Comparison of ENCODE assay signal across 22 cellular contexts in genomic region chr1:174710868-174711845, GRCh38.
"Had no signal": no experiment of that assay in that cellular context is flagged by ENCODE, and none has a peak within 500 bp of the region (broad histone marks: within the 10 kb centered on the region; RNA-seq: fewer than 3 reads in every experiment).

No MANE protein-coding gene starts in this region.

- H3K79me2 ChIP-seq: hepatocyte had no signal

- H3K27ac Mint-ChIP-seq: memory B cell; naive thymus-derived CD8-positive, alpha-beta T cell; progenitor cell of endocrine pancreas; stimulated activated effector memory CD8-positive, alpha-beta T cell treated with anti-CD3 and anti-CD28 coated beads, Interleukin-12 subunit alpha, Interleukin-12 subunit beta, amount 100 ng/mL, for 72 hours had no signal

- H2AFZ ChIP-seq: hepatocyte had no signal

- H3K4me3 ChIP-seq: heart right ventricle, hepatocyte, ovary, right atrium auricular region, skin epidermis, stomach, thyroid gland, transverse colon, upper lobe of left lung had no signal

- H3K36me3 ChIP-seq: ovary, right atrium auricular region, thyroid gland, transverse colon had no signal

- DNase-seq: heart right ventricle; islet precursor cell; kidney glomerular epithelial cell; left cardiac atrium; ovary; stimulated activated CD4-positive, alpha-beta T cell treated with anti-CD3 and anti-CD28 coated beads, Interleukin-4, amount 100 ng/mL, for 24 hours; stimulated activated naive CD4-positive, alpha-beta T cell; stomach; thyroid gland; transverse colon had no signal

- H3K4me3 Mint-ChIP-seq: memory B cell; stimulated activated effector memory CD8-positive, alpha-beta T cell treated with anti-CD3 and anti-CD28 coated beads, Interleukin-12 subunit alpha, Interleukin-12 subunit beta, amount 100 ng/mL, for 72 hours had no signal

- H3K9me3 ChIP-seq: ovary, right atrium auricular region, stomach, testis, thyroid gland, transverse colon, upper lobe of left lung had no signal

- H3K4me1 ChIP-seq: stomach, testis, thyroid gland, transverse colon, upper lobe of left lung had no signal

- H3K4me1 Mint-ChIP-seq: memory B cell; stimulated activated effector memory CD8-positive, alpha-beta T cell treated with anti-CD3 and anti-CD28 coated beads, Interleukin-12 subunit alpha, Interleukin-12 subunit beta, amount 100 ng/mL, for 72 hours had no signal

- FAIRE-seq: urothelium cell line had no signal

- ATAC-seq: left cardiac atrium; left lobe of liver; naive thymus-derived CD8-positive, alpha-beta T cell; sciatic nerve; stimulated activated effector memory CD8-positive, alpha-beta T cell treated with anti-CD3 and anti-CD28 coated beads, Interleukin-12 subunit alpha, Interleukin-12 subunit beta, amount 100 ng/mL, for 72 hours had no signal

- H3K27ac ChIP-seq: heart right ventricle, hepatocyte, ovary, right atrium auricular region, skin epidermis, stomach, testis, thyroid gland, transverse colon, upper lobe of left lung had no signal

- H3K27me3 ChIP-seq: heart right ventricle, hepatocyte, ovary, right atrium auricular region, stomach, testis, thyroid gland, transverse colon, upper lobe of left lung had no signal

- H3K4me2 ChIP-seq: hepatocyte had no signal

- H3K27me3 Mint-ChIP-seq: memory B cell; naive thymus-derived CD8-positive, alpha-beta T cell; progenitor cell of endocrine pancreas had no signal
